In the genomic region with DNA sequence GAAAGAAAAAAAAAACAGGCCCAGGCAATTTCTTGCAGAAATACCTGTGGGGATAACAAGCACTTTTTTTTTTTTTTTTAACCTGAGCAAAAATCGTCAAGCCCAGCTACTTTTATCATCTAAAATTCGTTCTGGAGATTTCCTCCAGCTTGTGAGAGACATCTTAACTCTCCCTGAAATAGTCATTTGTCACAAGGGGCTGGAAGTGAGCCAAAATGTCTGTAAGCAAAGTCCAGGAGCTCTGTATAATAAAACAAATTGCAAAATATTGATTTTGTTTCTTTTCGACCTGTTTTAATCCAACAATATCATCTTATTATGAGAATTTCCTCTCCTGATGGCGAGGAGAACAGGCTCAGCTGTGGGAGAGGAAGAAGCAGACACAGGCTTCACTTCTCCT, we compare ENCODE assay signal across 17 cellular contexts.
DNase-seq lines count a peak whose midpoint lies in the region; ATAC-seq, FAIRE-seq and TF ChIP-seq lines count a peak whose summit lies in the region.
"Had no signal": no experiment of that assay in that cellular context is flagged by ENCODE, and none has a peak within 500 bp of the region (broad histone marks: within the 10 kb centered on the region; RNA-seq: fewer than 3 reads in every experiment).

No MANE protein-coding gene starts in this region.

- POLR2A ChIA-PET in HepG2 (lab: Yijun Ruan, JAX) = no interaction called here
- POLR2A ChIA-PET in WTC11 (lab: Charles Lee) = no interaction called here

- H4K20me1 ChIP-seq in HepG2 (ENCODE audit: insufficient read depth, low read length) = no peaks in the 10 kb centered on the region

- H3K4me3 ChIP-seq in liver (ENCODE audit: low read depth in 1 of 3, low read length in 3 of 3) = no peak overlapping the region
- no peak overlapping the region for H3K4me3 ChIP-seq in HepG2 (replicated peaks in 1 of 3; ENCODE audit: insufficient read depth in 1 of 3, low read depth in 2 of 3, low read length in 3 of 3)
- no peak overlapping the region for H3K4me3 ChIP-seq in right lobe of liver

- no peak for TF ChIP-seq RAD21 in liver (IDR thresholded peaks at IDR 0.05)
- TF ChIP-seq RAD21 in HepG2 (CRISPR knock-in tag; IDR thresholded peaks at IDR 0.05) = no peak

- H3K27me3 ChIP-seq in liver (ENCODE audit: control insufficient read depth in 4 of 4, insufficient read depth in 4 of 4, low read length in 3 of 4) (no peaks in the 10 kb centered on the region), HepG2 (ENCODE audit: control insufficient read depth in 1 of 2, insufficient read depth in 2 of 2, low read length in 2 of 2) (peaks cover 2 to 14% of the 10 kb centered on the region in 2 experiments; a peak in 3 of 5 replicates), right lobe of liver (no peaks in the 10 kb centered on the region)

- DNase-seq in HepG2 (ENCODE audit: low spot score) (no peak), NCI-H69 (lab: John Stamatoyannopoulos, UW) (peak; percentile 39), right lobe of liver (no peak), WTC11 (ENCODE audit: low spot score) (no peak), occipital lobe (lab: John Stamatoyannopoulos, UW) (no peak)
- DNase-seq: ACHN, AML-193, COR-L47, H9, KG1, NCI-H1436, NCI-H2081 had no signal

- in situ Hi-C loops in HepG2 (cut with HindIII; ENCODE audit: extremely low pct_ligation_motif_present, low pct_unique_long_range_greater_than_20kb) = no loop called here

- BruUV-seq in HepG2 (replicated peaks; lab: Mats Ljungman, UMichigan) = no TSS peak

- TF ChIP-seq POLR2A in HepG2 (IDR thresholded peaks at IDR 0.05; ENCODE audit: insufficient read depth in 1 of 2, low read depth in 2 of 2, low read length in 2 of 2) (no peak), right lobe of liver (IDR thresholded peaks at IDR 0.05) (no peak)

- H3K4me3 Mint-ChIP-seq in WTC11 = no peak overlapping the region
- H3K4me3 Mint-ChIP-seq: CD14-positive monocyte, H9 had no signal

- no peak overlapping the region for H3K4me2 ChIP-seq in HepG2 (ENCODE audit: low read depth, low read length)

- no peaks in the 10 kb centered on the region for H3K4me1 Mint-ChIP-seq in WTC11
- H3K4me1 Mint-ChIP-seq: CD14-positive monocyte had no signal

- H3K27ac Mint-ChIP-seq in WTC11 = no peak overlapping the region
- H3K27ac Mint-ChIP-seq: H9 had no signal

- WGBS in liver = 39% methylated on average over 4 of the region's 4 CpGs
- WGBS in HepG2 (ENCODE audit: low lambda C conversion rate) = 0% methylated on average over 4 of the region's 4 CpGs
- WGBS in right lobe of liver (ENCODE audit: insufficient coverage, low coverage, low lambda C conversion rate, missing lambda C conversion rate) = 28% methylated on average over 4 of the region's 4 CpGs

- FAIRE-seq in HepG2 (lab: Jason Lieb, UNC) = no peak

- H3K27ac ChIP-seq in liver (ENCODE audit: low read depth in 1 of 2, low read length in 2 of 2) (no peak overlapping the region), HepG2 (ENCODE audit: extremely low read length, insufficient read depth, low read length) (no peak overlapping the region), right lobe of liver (no peak overlapping the region)
- H3K27ac ChIP-seq: HL-60 had no signal

- no peak for ATAC-seq in HepG2
- peak; percentile 39 to 66 (median 49) for ATAC-seq in right lobe of liver
- ATAC-seq in WTC11 = no peak
- ATAC-seq in HG02610 (IDR thresholded peaks at IDR 0.05; ENCODE audit: unreplicated experiment) = no peak
- ATAC-seq: Panc1 had no signal

- H3K9me3 Mint-ChIP-seq in WTC11 = no peaks in the 10 kb centered on the region
- H3K9me3 Mint-ChIP-seq: H9 had no signal

- TF ChIP-seq EP300 in HepG2 (IDR thresholded peaks at IDR 0.05; ENCODE audit: low read depth in 2 of 2, low read length in 2 of 2) (no peak), HepG2 (CRISPR knock-in tag; IDR thresholded peaks at IDR 0.05; ENCODE audit: borderline replicate concordance) (no peak)

- no peaks in the 10 kb centered on the region for H3K79me2 ChIP-seq in HepG2 (ENCODE audit: insufficient read depth, low read length)

- no peak for TF ChIP-seq CTCF in liver (IDR thresholded peaks at IDR 0.05; ENCODE audit: low read depth, low read length, missing input control)
- TF ChIP-seq CTCF in HepG2 (CRISPR knock-in tag; IDR thresholded peaks at IDR 0.05) = no peak
- no peak for TF ChIP-seq CTCF in right lobe of liver (IDR thresholded peaks at IDR 0.05)
- TF ChIP-seq CTCF in WTC11 (IDR thresholded peaks at IDR 0.05) = no peak

- no peaks in the 10 kb centered on the region for H3K36me3 Mint-ChIP-seq in WTC11
- H3K36me3 Mint-ChIP-seq: CD14-positive monocyte had no signal

- peaks cover 0 to 6% (median 4%) of the 10 kb centered on the region in 4 donors for H3K4me1 ChIP-seq in liver (ENCODE audit: control insufficient read depth in 4 of 4, insufficient read depth in 4 of 4, low read length in 3 of 4)
- no peaks in the 10 kb centered on the region for H3K4me1 ChIP-seq in HepG2 (ENCODE audit: insufficient read depth, low read length)
- H3K4me1 ChIP-seq in right lobe of liver = peaks cover 0 to 12% (median 3%) of the 10 kb centered on the region in 4 donors

- CTCF ChIA-PET in HepG2 (lab: Yijun Ruan, JAX; ENCODE audit: low intra/inter-chr PET ratio, low total read pairs) = no interaction called here
- CTCF ChIA-PET in WTC11 (lab: Charles Lee) = interaction anchor here (0.6 kb wide), 1 partner anchor 198 kb away, joined by 3 read pairs; no protein-coding TSS in a partner anchor

- intact Hi-C loops in HepG2 (cut with micrococcal nuclease; ENCODE audit: unreplicated experiment) (no loop called here), right lobe of liver (cut with DNase I) (no loop called here)

- 0 out of 2 replicates have a peak, but pooled peaks cover 2% of the 10 kb centered on the region for H3K27me3 Mint-ChIP-seq in WTC11 (ENCODE audit: low read depth)

- H3K9me3 ChIP-seq in liver (ENCODE audit: control insufficient read depth in 4 of 4, low read length in 3 of 4) = no peaks in the 10 kb centered on the region
- H3K9me3 ChIP-seq in HepG2 (ENCODE audit: low read length) = no peaks in the 10 kb centered on the region
- no peaks in the 10 kb centered on the region for H3K9me3 ChIP-seq in right lobe of liver

- H2AFZ ChIP-seq in HepG2 (ENCODE audit: low read length) = no peak overlapping the region

- H3K9ac ChIP-seq in liver (ENCODE audit: low read depth in 1 of 2, low read length in 2 of 2) (no peak overlapping the region), HepG2 (ENCODE audit: insufficient read depth, low read depth, low read length) (no peak overlapping the region)

- H3K36me3 ChIP-seq in liver (ENCODE audit: control insufficient read depth in 4 of 4, insufficient read depth in 3 of 4, low read depth in 1 of 4, low read length in 3 of 4) = no peaks in the 10 kb centered on the region
- H3K36me3 ChIP-seq in HepG2 (replicated peaks in 1 of 2; ENCODE audit: control insufficient read depth in 1 of 2, insufficient read depth in 2 of 2, low read length in 2 of 2) = no peaks in the 10 kb centered on the region
- no peaks in the 10 kb centered on the region for H3K36me3 ChIP-seq in right lobe of liver

TF ChIP-seq in liver, 16 proteins besides CTCF, POLR2A, EP300 and RAD21:
- TF ChIP-seq HNF4A (conservative IDR thresholded peaks at IDR 0.05) (peak; percentile 19), FOXA1 (IDR thresholded peaks at IDR 0.05) (no peak)

TF ChIP-seq in HepG2, 621 proteins besides CTCF, POLR2A, EP300 and RAD21 (continues in another document):
- no peak for TF ChIP-seq BORCS8-MEF2B (CRISPR knock-in tag; IDR thresholded peaks at IDR 0.05)
- no peak for TF ChIP-seq ZNF468 (CRISPR knock-in tag; IDR thresholded peaks at IDR 0.05)
- TF ChIP-seq RBFOX2 (IDR thresholded peaks at IDR 0.05; ENCODE audit: low read depth, low read length) = no peak
- no peak for TF ChIP-seq KLF11 (CRISPR knock-in tag; IDR thresholded peaks at IDR 0.05)
- TF ChIP-seq ZNF510 (CRISPR knock-in tag; IDR thresholded peaks at IDR 0.05; ENCODE audit: low read depth) = no peak
- TF ChIP-seq CENPT (CRISPR knock-in tag; IDR thresholded peaks at IDR 0.05; ENCODE audit: low read depth) = no peak
- no peak for TF ChIP-seq ETV5 (CRISPR knock-in tag; IDR thresholded peaks at IDR 0.05; ENCODE audit: borderline replicate concordance)
- TF ChIP-seq ZNF761 (CRISPR knock-in tag; conservative IDR thresholded peaks at IDR 0.05) = no peak
- TF ChIP-seq ZNF251 (CRISPR knock-in tag; IDR thresholded peaks at IDR 0.05) = no peak
- no peak for TF ChIP-seq SRY (CRISPR knock-in tag; IDR thresholded peaks at IDR 0.05)

TF ChIP-seq in WTC11, 78 proteins besides CTCF, POLR2A, EP300 and RAD21 (continues in another document):
- TF ChIP-seq, protein P1, sequence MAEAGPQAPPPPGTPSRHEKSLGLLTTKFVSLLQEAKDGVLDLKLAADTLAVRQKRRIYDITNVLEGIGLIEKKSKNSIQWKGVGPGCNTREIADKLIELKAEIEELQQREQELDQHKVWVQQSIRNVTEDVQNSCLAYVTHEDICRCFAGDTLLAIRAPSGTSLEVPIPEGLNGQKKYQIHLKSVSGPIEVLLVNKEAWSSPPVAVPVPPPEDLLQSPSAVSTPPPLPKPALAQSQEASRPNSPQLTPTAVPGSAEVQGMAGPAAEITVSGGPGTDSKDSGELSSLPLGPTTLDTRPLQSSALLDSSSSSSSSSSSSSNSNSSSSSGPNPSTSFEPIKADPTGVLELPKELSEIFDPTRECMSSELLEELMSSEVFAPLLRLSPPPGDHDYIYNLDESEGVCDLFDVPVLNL (CRISPR knock-in tag; IDR thresholded peaks at IDR 0.05; ENCODE audit: borderline replicate concordance, low read depth) = no peak
- TF ChIP-seq NFYB (CRISPR knock-in tag; conservative IDR thresholded peaks at IDR 0.05; ENCODE audit: low read depth) (no peak), FOXK1 (CRISPR knock-in tag; IDR thresholded peaks at IDR 0.05) (no peak), ZBTB21 (CRISPR knock-in tag; IDR thresholded peaks at IDR 0.05; ENCODE audit: borderline replicate concordance) (no peak)
- TF ChIP-seq, protein P2, sequence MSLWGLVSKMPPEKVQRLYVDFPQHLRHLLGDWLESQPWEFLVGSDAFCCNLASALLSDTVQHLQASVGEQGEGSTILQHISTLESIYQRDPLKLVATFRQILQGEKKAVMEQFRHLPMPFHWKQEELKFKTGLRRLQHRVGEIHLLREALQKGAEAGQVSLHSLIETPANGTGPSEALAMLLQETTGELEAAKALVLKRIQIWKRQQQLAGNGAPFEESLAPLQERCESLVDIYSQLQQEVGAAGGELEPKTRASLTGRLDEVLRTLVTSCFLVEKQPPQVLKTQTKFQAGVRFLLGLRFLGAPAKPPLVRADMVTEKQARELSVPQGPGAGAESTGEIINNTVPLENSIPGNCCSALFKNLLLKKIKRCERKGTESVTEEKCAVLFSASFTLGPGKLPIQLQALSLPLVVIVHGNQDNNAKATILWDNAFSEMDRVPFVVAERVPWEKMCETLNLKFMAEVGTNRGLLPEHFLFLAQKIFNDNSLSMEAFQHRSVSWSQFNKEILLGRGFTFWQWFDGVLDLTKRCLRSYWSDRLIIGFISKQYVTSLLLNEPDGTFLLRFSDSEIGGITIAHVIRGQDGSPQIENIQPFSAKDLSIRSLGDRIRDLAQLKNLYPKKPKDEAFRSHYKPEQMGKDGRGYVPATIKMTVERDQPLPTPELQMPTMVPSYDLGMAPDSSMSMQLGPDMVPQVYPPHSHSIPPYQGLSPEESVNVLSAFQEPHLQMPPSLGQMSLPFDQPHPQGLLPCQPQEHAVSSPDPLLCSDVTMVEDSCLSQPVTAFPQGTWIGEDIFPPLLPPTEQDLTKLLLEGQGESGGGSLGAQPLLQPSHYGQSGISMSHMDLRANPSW (CRISPR knock-in tag; conservative IDR thresholded peaks at IDR 0.05; ENCODE audit: low read depth) = no peak

Comparison
In these comparisons a context has a peak if more than half of its experiments do, and no peak if none do; other contexts are left out.
1. ATAC-seq: peak in right lobe of liver (4 of 4); none in HepG2 (single experiment), WTC11 (single experiment) and HG02610 (single experiment).